13 cellular contexts compared by ENCODE assay signal in genomic region chr1:38502772-38503171, GRCh38.
DNase-seq lines count a peak whose midpoint lies in the region; ATAC-seq, FAIRE-seq and TF ChIP-seq lines count a peak whose summit lies in the region.
"Had no signal": no experiment of that assay in that cellular context is flagged by ENCODE, and none has a peak within 500 bp of the region (broad histone marks: within the 10 kb centered on the region; RNA-seq: fewer than 3 reads in every experiment).

No MANE protein-coding gene starts in this region.

- H3K27me3 Mint-ChIP-seq in activated CD4-positive, alpha-beta T cell treated with anti-CD3 and anti-CD28 coated beads for 36 hours: peaks cover 11% of the 10 kb centered on the region

- WGBS in smooth muscle cell (ENCODE audit: low lambda C conversion rate): 43% methylated on average over 4 of the region's 4 CpGs

- H3K36me3 ChIP-seq in endothelial cell of umbilical vein (ENCODE audit: control insufficient read depth in 2 of 2, extremely low read depth in 1 of 2, insufficient read depth in 2 of 2, low read length in 2 of 2): no peaks in the 10 kb centered on the region
- no peaks in the 10 kb centered on the region for H3K36me3 ChIP-seq in smooth muscle cell (ENCODE audit: low read depth)
- H3K36me3 ChIP-seq: vagina had no signal

- H3K36me3 Mint-ChIP-seq in activated CD4-positive, alpha-beta T cell treated with anti-CD3 and anti-CD28 coated beads for 36 hours (ENCODE audit: low read depth): no peaks in the 10 kb centered on the region

- POLR2A ChIA-PET in activated CD4-positive, alpha-beta T cell treated with anti-CD3 and anti-CD28 coated beads for 36 hours (lab: Charles Lee): no interaction called here
- POLR2A ChIA-PET in endothelial cell of umbilical vein (lab: Charles Lee): no interaction called here

- no peak overlapping the region for H3K4me3 Mint-ChIP-seq in activated CD4-positive, alpha-beta T cell treated with anti-CD3 and anti-CD28 coated beads for 36 hours

- H3K4me1 ChIP-seq in endothelial cell of umbilical vein (ENCODE audit: control insufficient read depth, extremely low read depth, insufficient read depth, low read length): no peaks in the 10 kb centered on the region
- peaks cover 15% of the 10 kb centered on the region for H3K4me1 ChIP-seq in smooth muscle cell (ENCODE audit: low read depth)

- TF ChIP-seq CTCF in endothelial cell of umbilical vein (IDR thresholded peaks at IDR 0.05; ENCODE audit: extremely low read depth in 1 of 2, insufficient read depth in 1 of 2, low read depth in 1 of 2, low read length in 2 of 2) (peak in 1 of 2 donors; percentile 14), smooth muscle cell (IDR thresholded peaks at IDR 0.05; ENCODE audit: borderline replicate concordance, insufficient read depth, poor library complexity, severe bottlenecking) (peak; percentile 38)

- H3K9me3 ChIP-seq in endothelial cell of umbilical vein (replicated peaks; ENCODE audit: control insufficient read depth, insufficient read depth, low read length): no peaks in the 10 kb centered on the region
- no peaks in the 10 kb centered on the region for H3K9me3 ChIP-seq in smooth muscle cell (replicated peaks; ENCODE audit: low read depth)
- H3K9me3 ChIP-seq: vagina had no signal

- H3K4me3 ChIP-seq in endothelial cell of umbilical vein (replicated peaks in 1 of 3; ENCODE audit: insufficient read depth in 1 of 3, low read depth in 1 of 3, low read length in 3 of 3) (no peak overlapping the region), smooth muscle cell (no peak overlapping the region)
- H3K4me3 ChIP-seq: vagina had no signal

- TF ChIP-seq POLR2A in endothelial cell of umbilical vein (IDR thresholded peaks at IDR 0.05; ENCODE audit: low read depth, low read length): no peak

- peaks cover 2% of the 10 kb centered on the region for H3K4me1 Mint-ChIP-seq in activated CD4-positive, alpha-beta T cell treated with anti-CD3 and anti-CD28 coated beads for 36 hours

- DNase-seq in activated CD4-positive, alpha-beta T cell treated with anti-CD3 and anti-CD28 coated beads for 36 hours: peak; percentile 10
- no peak for DNase-seq in activated CD4-positive, alpha-beta T cell treated with anti-CD3 and anti-CD28 coated beads, Interleukin-2, amount 50 U/mL, for 1 hour
- DNase-seq in NCI-H82 treated with DMSO at 0.1 percent for 48 hours (lab: John Stamatoyannopoulos, UW; ENCODE audit: unreplicated experiment) (peak; percentile 24), endothelial cell of umbilical vein (ENCODE audit: low read depth, low spot score) (peak; percentile 2), smooth muscle cell (lab: John Stamatoyannopoulos, UW; ENCODE audit: unreplicated experiment) (no peak), 8988T (no peak), NCI-H187 (lab: John Stamatoyannopoulos, UW) (no peak)
- DNase-seq: Kasumi-1; stimulated activated CD8-positive, alpha-beta memory T cell treated with anti-CD3 and anti-CD28 coated beads, Interleukin-4, amount 100 ng/mL, for 48 hours had no signal

- H2AFZ ChIP-seq in endothelial cell of umbilical vein (ENCODE audit: low read depth, low read length) (no peak overlapping the region), smooth muscle cell (ENCODE audit: low read depth) (no peak overlapping the region)

- FAIRE-seq in endothelial cell of umbilical vein (lab: Jason Lieb, UNC): no peak

- no peaks in the 10 kb centered on the region for H3F3A ChIP-seq in smooth muscle cell (ENCODE audit: low read depth)

- intact Hi-C loops in activated CD4-positive, alpha-beta T cell treated with anti-CD3 and anti-CD28 coated beads for 36 hours (cut with DNase I, micrococcal nuclease): no loop called here
- intact Hi-C loops in endothelial cell of umbilical vein (cut with micrococcal nuclease): loop anchor here (10.0 kb wide), 1 partner anchor 478 kb away; no protein-coding TSS in a partner anchor

- H3K9ac ChIP-seq in endothelial cell of umbilical vein (replicated peaks; ENCODE audit: extremely low read depth, insufficient read depth, low read length) (no peak overlapping the region), smooth muscle cell (ENCODE audit: low read depth) (no peak overlapping the region)

- BruUV-seq in endothelial cell of umbilical vein (replicated peaks; lab: Mats Ljungman, UMichigan): no TSS peak

- H3K27me3 ChIP-seq in endothelial cell of umbilical vein (ENCODE audit: control insufficient read depth in 2 of 2, insufficient read depth in 2 of 2, low read length in 2 of 2) (no peaks in the 10 kb centered on the region), smooth muscle cell (ENCODE audit: low read depth) (peaks cover 49% of the 10 kb centered on the region)
- H3K27me3 ChIP-seq: vagina had no signal

- H3K9me3 Mint-ChIP-seq in activated CD4-positive, alpha-beta T cell treated with anti-CD3 and anti-CD28 coated beads for 36 hours (ENCODE audit: low read depth): no peaks in the 10 kb centered on the region

- no peak overlapping the region for H3K27ac Mint-ChIP-seq in activated CD4-positive, alpha-beta T cell treated with anti-CD3 and anti-CD28 coated beads for 36 hours

- dilution Hi-C loops in endothelial cell of umbilical vein (cut with MboI; ENCODE audit: extremely low pct_ligation_motif_present, low sequenced_read_pairs): no loop called here

- H3K4me2 ChIP-seq in endothelial cell of umbilical vein (ENCODE audit: insufficient read depth, low read length) (no peak overlapping the region), smooth muscle cell (no peak overlapping the region)

- no peak overlapping the region for H3K27ac ChIP-seq in endothelial cell of umbilical vein (ENCODE audit: insufficient read depth, low read depth, low read length)
- H3K27ac ChIP-seq in smooth muscle cell (ENCODE audit: low read depth): no peak overlapping the region
- H3K27ac ChIP-seq: vagina, VCaP had no signal

- H3K79me2 ChIP-seq in endothelial cell of umbilical vein (ENCODE audit: control insufficient read depth, insufficient read depth, low read length) (no peaks in the 10 kb centered on the region), smooth muscle cell (ENCODE audit: low read depth) (no peaks in the 10 kb centered on the region)

- no peak for ATAC-seq in activated CD4-positive, alpha-beta T cell treated with anti-CD3 and anti-CD28 coated beads for 36 hours
- no peak for ATAC-seq in GM19467 (IDR thresholded peaks at IDR 0.05; ENCODE audit: unreplicated experiment)
- ATAC-seq: left lobe of liver had no signal

- CTCF ChIA-PET in activated CD4-positive, alpha-beta T cell treated with anti-CD3 and anti-CD28 coated beads for 36 hours (lab: Charles Lee): interaction anchor here (0.9 to 1.2 kb wide), 2 partner anchors 13 to 22 kb away, joined by 3 to 4 read pairs; no protein-coding TSS in a partner anchor
- CTCF ChIA-PET in endothelial cell of umbilical vein (lab: Charles Lee): no interaction called here

- no peaks in the 10 kb centered on the region for H3K9me1 ChIP-seq in endothelial cell of umbilical vein (replicated peaks; ENCODE audit: control insufficient read depth, extremely low read depth, insufficient read depth, low read length)

- H4K20me1 ChIP-seq in endothelial cell of umbilical vein (replicated peaks; ENCODE audit: control insufficient read depth, extremely low read depth, insufficient read depth, low read length) (no peaks in the 10 kb centered on the region), smooth muscle cell (ENCODE audit: low read depth) (no peaks in the 10 kb centered on the region)

TF ChIP-seq in endothelial cell of umbilical vein, 7 proteins besides CTCF, POLR2A, EP300 and RAD21:
- no peak for TF ChIP-seq POLR2AphosphoS5 (IDR thresholded peaks at IDR 0.05; ENCODE audit: insufficient read depth, low read depth, low read length)
- TF ChIP-seq JUN (IDR thresholded peaks at IDR 0.05; ENCODE audit: borderline replicate concordance, insufficient read depth, insufficient read length, low read depth): no peak
- TF ChIP-seq GATA2 (IDR thresholded peaks at IDR 0.05; ENCODE audit: insufficient read depth, insufficient read length, low read depth, low read length): no peak
- TF ChIP-seq MYC (IDR thresholded peaks at IDR 0.05; ENCODE audit: low read depth, low read length): no peak
- TF ChIP-seq EZH2 (IDR thresholded peaks at IDR 0.05; ENCODE audit: borderline replicate concordance, low read depth, low read length, severe bottlenecking): no peak
- TF ChIP-seq FOS (IDR thresholded peaks at IDR 0.05; ENCODE audit: borderline replicate concordance, insufficient read depth, low read length): no peak
- no peak for TF ChIP-seq MAX (IDR thresholded peaks at IDR 0.05; ENCODE audit: insufficient read depth, insufficient read length)
TF ChIP-seq in endothelial cell of umbilical vein: peak in this region for 0.

Comparison
In these comparisons a context has a peak if more than half of its experiments do, and no peak if none do; other contexts are left out.
1. DNase-seq: peak in activated CD4-positive, alpha-beta T cell treated with anti-CD3 and anti-CD28 coated beads for 36 hours (single experiment), NCI-H82 treated with DMSO at 0.1 percent for 48 hours (single experiment) and endothelial cell of umbilical vein (single experiment); none in activated CD4-positive, alpha-beta T cell treated with anti-CD3 and anti-CD28 coated beads, Interleukin-2, amount 50 U/mL, for 1 hour (single experiment), smooth muscle cell (single experiment), 8988T (single experiment) and NCI-H187 (0 of 2).